8 cellular contexts compared by ENCODE assay signal in the genomic region with DNA sequence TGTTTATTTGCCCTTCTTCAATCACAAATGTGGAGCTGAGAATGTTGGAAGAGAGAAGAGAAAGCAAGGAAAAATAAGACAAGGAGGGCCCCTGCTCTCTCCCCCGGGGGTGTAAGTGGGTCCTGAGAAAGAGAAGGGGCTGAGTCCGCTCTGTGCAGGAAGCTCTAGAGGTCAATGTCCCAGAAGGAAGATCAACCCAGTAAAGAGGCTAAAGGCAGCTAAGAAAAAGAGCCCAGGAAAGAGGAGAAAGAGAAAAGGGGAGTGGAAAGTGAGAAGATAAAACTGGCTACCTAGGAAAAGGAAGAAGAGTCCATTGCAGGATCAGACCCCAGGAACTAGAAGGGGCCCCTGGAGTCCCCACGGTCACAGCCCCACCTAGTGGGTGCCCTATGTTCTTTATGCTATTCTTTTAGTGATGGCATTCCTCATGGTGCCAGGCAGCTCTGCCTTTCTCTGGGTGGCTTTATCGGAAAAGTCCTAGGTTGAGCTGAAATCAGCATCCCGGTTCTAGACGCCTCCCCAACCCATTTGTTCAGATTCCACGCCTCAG.
DNase-seq lines count a peak whose midpoint lies in the region; ATAC-seq and TF ChIP-seq lines count a peak whose summit lies in the region.

No MANE protein-coding gene starts in this region.

- no TSS peak for BruUV-seq in OCI-LY7 (replicated peaks; lab: Mats Ljungman, UMichigan)

- H3K4me3 ChIP-seq in OCI-LY7 (ENCODE audit: low read depth, low read length, poor library complexity, severe bottlenecking) (no peak overlapping the region), epithelial cell of esophagus (ENCODE audit: low read length) (no peak overlapping the region), mononuclear cell (ENCODE audit: low read length) (peak overlapping the region; percentile 23)

- TF ChIP-seq CTCF in OCI-LY7 (conservative IDR thresholded peaks at IDR 0.05; ENCODE audit: low read length), result peak; percentile 60
- TF ChIP-seq CTCF in epithelial cell of esophagus (IDR thresholded peaks at IDR 0.05; ENCODE audit: insufficient read depth, low read depth, low read length, missing control alignments), result peak; percentile 54

- POLR2A ChIA-PET in OCI-LY7 (lab: Charles Lee), result no interaction called here

- H4K20me1 ChIP-seq in OCI-LY7 (ENCODE audit: insufficient read depth, low read length), result no peaks in the 10 kb centered on the region

- H3K36me3 ChIP-seq in OCI-LY7 (ENCODE audit: insufficient read depth, low read length), result no peaks in the 10 kb centered on the region

- intact Hi-C loops in OCI-LY7 (cut with micrococcal nuclease; ENCODE audit: unreplicated experiment), result no loop called here

- CTCF ChIA-PET in OCI-LY7 (lab: Charles Lee; ENCODE audit: unreplicated experiment), result no interaction called here

- no peaks in the 10 kb centered on the region for H3K27me3 ChIP-seq in mononuclear cell (ENCODE audit: insufficient read depth, low read length)

- no peaks in the 10 kb centered on the region for H3K4me1 ChIP-seq in OCI-LY7 (ENCODE audit: insufficient read depth, low read length, poor library complexity, severe bottlenecking)
- peaks cover 23% of the 10 kb centered on the region for H3K4me1 ChIP-seq in mononuclear cell (ENCODE audit: insufficient read depth, low read length)

- peak; percentile 60 for DNase-seq in EH (ENCODE audit: low read depth)
- peak; percentile 2 for DNase-seq in OCI-LY7 (ENCODE audit: low spot score)
- DNase-seq in epithelial cell of esophagus (ENCODE audit: low read depth), result peak; percentile 60
- DNase-seq in DMS79 treated with DMSO at 0.1 percent for 48 hours (lab: John Stamatoyannopoulos, UW), result no peak
- no peak for DNase-seq in stimulated activated CD4-positive, alpha-beta T cell treated with anti-CD3 and anti-CD28 coated beads, Interleukin-4, amount 100 ng/mL, for 1 hour
- no peak for DNase-seq in activated CD4-positive, CD25-positive, alpha-beta regulatory T cell (lab: John Stamatoyannopoulos, UW)

- H3K9me3 ChIP-seq in OCI-LY7 (ENCODE audit: low read length), result no peaks in the 10 kb centered on the region
- no peaks in the 10 kb centered on the region for H3K9me3 ChIP-seq in mononuclear cell (ENCODE audit: low read depth, low read length)

- no peak overlapping the region for H3K4me2 ChIP-seq in OCI-LY7 (ENCODE audit: low read length)

- no peaks in the 10 kb centered on the region for H3K79me2 ChIP-seq in OCI-LY7 (ENCODE audit: insufficient read depth, low read depth, low read length)

- peak; percentile 43 for ATAC-seq in HG03342 (IDR thresholded peaks at IDR 0.05; ENCODE audit: unreplicated experiment)

- H2AFZ ChIP-seq in OCI-LY7 (ENCODE audit: low read length), result no peak overlapping the region

- no peak overlapping the region for H3K27ac ChIP-seq in OCI-LY7 (ENCODE audit: low read depth, low read length, poor library complexity, severe bottlenecking)

- no peaks in the 10 kb centered on the region for H3K9me2 ChIP-seq in OCI-LY7 (ENCODE audit: insufficient read depth, low read length)

Comparison
In these comparisons a context has a peak if more than half of its experiments do, and no peak if none do; other contexts are left out.
1. DNase-seq: peak in EH (single experiment), OCI-LY7 (single experiment) and epithelial cell of esophagus (single experiment); none in DMS79 treated with DMSO at 0.1 percent for 48 hours (single experiment), stimulated activated CD4-positive, alpha-beta T cell treated with anti-CD3 and anti-CD28 coated beads, Interleukin-4, amount 100 ng/mL, for 1 hour (single experiment) and activated CD4-positive, CD25-positive, alpha-beta regulatory T cell (0 of 4).